ENCODE assay signal across 8 cellular contexts in the genomic region with DNA sequence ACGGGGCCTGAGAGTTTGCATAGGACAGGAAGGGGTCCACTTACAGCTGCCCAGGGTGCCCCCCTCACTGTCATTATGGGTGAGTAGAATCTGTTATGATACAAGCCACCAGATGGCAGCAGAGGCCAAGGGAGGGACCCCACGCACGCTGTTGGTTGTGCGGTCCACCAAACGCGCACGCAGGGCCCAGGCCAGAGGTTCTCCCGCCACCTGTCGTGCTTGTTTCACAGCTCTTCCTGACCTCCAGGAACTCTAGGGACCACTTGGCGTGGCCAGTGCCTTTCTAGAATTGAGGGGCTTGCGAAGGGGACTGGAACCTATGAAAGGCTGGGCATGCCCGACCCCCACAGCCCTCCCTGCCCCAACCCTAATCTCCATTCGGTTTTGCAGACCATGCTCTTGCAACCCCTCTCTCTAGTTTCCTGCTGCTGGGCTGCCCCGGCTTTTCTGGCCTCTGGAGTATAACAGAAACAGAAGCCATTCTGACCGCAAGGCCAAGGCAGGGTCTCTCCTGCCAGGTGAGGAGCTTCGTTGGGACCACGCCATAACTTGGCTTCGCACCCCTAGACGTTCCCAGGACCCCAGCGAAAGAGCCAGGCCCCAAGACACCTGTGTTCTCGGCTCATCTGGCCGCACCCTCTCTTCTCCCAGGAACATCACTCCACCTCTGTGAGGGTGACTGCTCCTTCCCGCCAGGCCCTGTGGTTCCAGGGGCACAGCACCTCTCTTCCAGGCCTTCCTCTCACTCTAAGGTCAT. TPM values are rescaled to one million over a fixed set of nuclear protein-coding genes. Genes with fewer than 3 reads are reported as not detected.
DNase-seq lines count a peak whose midpoint lies in the region; ATAC-seq and TF ChIP-seq lines count a peak whose summit lies in the region.

No MANE protein-coding gene starts in this region.

- peak in 4 of 5 donors; percentile 11 to 49 (median 26) for DNase-seq in CD8-positive, alpha-beta memory T cell
- peak; percentile 36 for DNase-seq in NOMO-1 treated with DMSO at 0.1 percent for 48 hours (lab: John Stamatoyannopoulos, UW; ENCODE audit: unreplicated experiment)
- peak; percentile 59 to 62 for DNase-seq in activated T-cell treated with anti-CD3 and anti-CD28 coated beads, Interleukin-2, amount 50 U/mL, for 72 hours
- no peak for DNase-seq in foreskin keratinocyte
- DNase-seq in omental fat pad (ENCODE audit: low spot score) = no peak
- DNase-seq in upper lobe of right lung = peak; percentile 71

- CTCF ChIA-PET in CD8-positive, alpha-beta memory T cell (lab: Charles Lee) = interaction anchor here (0.5 to 2.1 kb wide), 8 partner anchors 9 to 375 kb away, joined by 3 to 5 read pairs (median 4); no protein-coding TSS in a partner anchor

- peaks cover 10 to 34% of the 10 kb centered on the region in 2 donors for H3K27me3 Mint-ChIP-seq in CD8-positive, alpha-beta memory T cell
- peaks cover 5% of the 10 kb centered on the region for H3K27me3 Mint-ChIP-seq in activated T-cell treated with anti-CD3 and anti-CD28 coated beads, Interleukin-2, amount 50 U/mL, for 72 hours (ENCODE audit: low read depth)

- no peak overlapping the region for H3K27ac Mint-ChIP-seq in CD8-positive, alpha-beta memory T cell
- no peak overlapping the region for H3K27ac Mint-ChIP-seq in activated T-cell treated with anti-CD3 and anti-CD28 coated beads, Interleukin-2, amount 50 U/mL, for 72 hours

- no peaks in the 10 kb centered on the region for H3K4me1 ChIP-seq in CD8-positive, alpha-beta memory T cell (ENCODE audit: insufficient read depth, low read length)
- H3K4me1 ChIP-seq in foreskin keratinocyte (no peaks in the 10 kb centered on the region), upper lobe of right lung (peaks cover 4% of the 10 kb centered on the region)

- H3K27me3 ChIP-seq in CD8-positive, alpha-beta memory T cell (ENCODE audit: insufficient read depth, low read length, poor library complexity, severe bottlenecking) = peaks cover 15% of the 10 kb centered on the region
- H3K27me3 ChIP-seq in foreskin keratinocyte (peaks cover 10% of the 10 kb centered on the region), upper lobe of right lung (no peaks in the 10 kb centered on the region)

- TF ChIP-seq CTCF in foreskin keratinocyte (conservative IDR thresholded peaks at IDR 0.05) = peak; percentile 84
- peak in 1 of 3 donors; percentile 82 for TF ChIP-seq CTCF in omental fat pad (IDR thresholded peaks at IDR 0.05)
- TF ChIP-seq CTCF in upper lobe of right lung (IDR thresholded peaks at IDR 0.05) = peak; percentile 76

- POLR2A ChIA-PET in CD8-positive, alpha-beta memory T cell (lab: Charles Lee) = no interaction called here

- peak; percentile 49 for ATAC-seq in HG03432 (IDR thresholded peaks at IDR 0.05; ENCODE audit: unreplicated experiment)
- peak; percentile 68 to 69 for ATAC-seq in activated T-cell treated with anti-CD3 and anti-CD28 coated beads, Interleukin-2, amount 50 U/mL, for 72 hours (replicated peaks in 1 of 2)
- ATAC-seq in foreskin keratinocyte = peak; percentile 39
- peak; percentile 31 for ATAC-seq in omental fat pad (ENCODE audit: low FRiP score)
- ATAC-seq in upper lobe of right lung = peak; percentile 69
- ATAC-seq in HG03354 (IDR thresholded peaks at IDR 0.05; ENCODE audit: poor library complexity, severe bottlenecking, unreplicated experiment) = no peak

- no peaks in the 10 kb centered on the region for H3K4me1 Mint-ChIP-seq in CD8-positive, alpha-beta memory T cell
- H3K4me1 Mint-ChIP-seq in activated T-cell treated with anti-CD3 and anti-CD28 coated beads, Interleukin-2, amount 50 U/mL, for 72 hours (ENCODE audit: low read depth) = no peaks in the 10 kb centered on the region

- no peaks in the 10 kb centered on the region for H3K9me3 Mint-ChIP-seq in CD8-positive, alpha-beta memory T cell
- H3K9me3 Mint-ChIP-seq in activated T-cell treated with anti-CD3 and anti-CD28 coated beads, Interleukin-2, amount 50 U/mL, for 72 hours = no peaks in the 10 kb centered on the region

- intact Hi-C loops in upper lobe of right lung (cut with DNase I) = no loop called here

- H3K36me3 Mint-ChIP-seq in CD8-positive, alpha-beta memory T cell = no peaks in the 10 kb centered on the region
- H3K36me3 Mint-ChIP-seq in activated T-cell treated with anti-CD3 and anti-CD28 coated beads, Interleukin-2, amount 50 U/mL, for 72 hours (ENCODE audit: insufficient read depth in 2 of 2) = no peaks in the 10 kb centered on the region

- no peaks in the 10 kb centered on the region for H3K9me3 ChIP-seq in CD8-positive, alpha-beta memory T cell (ENCODE audit: low read length)
- no peaks in the 10 kb centered on the region for H3K9me3 ChIP-seq in upper lobe of right lung

- no peaks in the 10 kb centered on the region for H3K36me3 ChIP-seq in CD8-positive, alpha-beta memory T cell (ENCODE audit: insufficient read depth, low read length)
- no peaks in the 10 kb centered on the region for H3K36me3 ChIP-seq in upper lobe of right lung

- H3K4me3 ChIP-seq in CD8-positive, alpha-beta memory T cell (ENCODE audit: low read length) = no peak overlapping the region
- H3K4me3 ChIP-seq in upper lobe of right lung = no peak overlapping the region

- no peak overlapping the region for H3K27ac ChIP-seq in CD8-positive, alpha-beta memory T cell (ENCODE audit: low read depth, low read length)
- no peak overlapping the region for H3K27ac ChIP-seq in foreskin keratinocyte
- H3K27ac ChIP-seq in upper lobe of right lung = no peak overlapping the region

- H3K4me3 Mint-ChIP-seq in CD8-positive, alpha-beta memory T cell = peak overlapping the region in 1 of 7 donors; percentile 2
- H3K4me3 Mint-ChIP-seq in activated T-cell treated with anti-CD3 and anti-CD28 coated beads, Interleukin-2, amount 50 U/mL, for 72 hours = no peak overlapping the region

RNA-seq across cellular contexts. Expression of gene ALDH1L1, which starts 46.0 kb away (rescaled TPM):
- not detected for total RNA-seq in CD8-positive, alpha-beta memory T cell
- not detected for polyA plus RNA-seq in CD8-positive, alpha-beta memory T cell
- under 1 TPM; 0.21 to 0.48 TPM for total RNA-seq in activated T-cell treated with anti-CD3 and anti-CD28 coated beads, Interleukin-2, amount 50 U/mL, for 72 hours
- total RNA-seq in foreskin keratinocyte = 0.68 and 1.7 TPM in 2 replicates
- polyA plus RNA-seq in foreskin keratinocyte = 0.49 and 1.3 TPM in 2 replicates
- 100 to 1,000 TPM; 125 to 176 (median 150) TPM for total RNA-seq in omental fat pad
- 3.3 TPM for total RNA-seq in upper lobe of right lung

RNA-seq across cellular contexts. Expression of gene SLC41A3, which starts 50.5 kb away (rescaled TPM):
- 10 to 100 TPM; 25.8 TPM for total RNA-seq in CD8-positive, alpha-beta memory T cell
- 28.0 TPM for polyA plus RNA-seq in CD8-positive, alpha-beta memory T cell
- 10 to 100 TPM; 32.3 to 34.5 TPM for total RNA-seq in activated T-cell treated with anti-CD3 and anti-CD28 coated beads, Interleukin-2, amount 50 U/mL, for 72 hours
- total RNA-seq in foreskin keratinocyte = 28.8 and 29.4 TPM in 2 replicates
- polyA plus RNA-seq in foreskin keratinocyte = 28.1 and 29.1 TPM in 2 replicates
- total RNA-seq in omental fat pad = 10 to 100 TPM; 34.5 to 62.3 (median 37.9) TPM
- 30.8 TPM for total RNA-seq in upper lobe of right lung

Comparison
In these comparisons a context has a peak if more than half of its experiments do, and no peak if none do; other contexts are left out.
1. DNase-seq: peak in CD8-positive, alpha-beta memory T cell (4 of 5), NOMO-1 treated with DMSO at 0.1 percent for 48 hours (single experiment), activated T-cell treated with anti-CD3 and anti-CD28 coated beads, Interleukin-2, amount 50 U/mL, for 72 hours (2 of 2) and upper lobe of right lung (single experiment); none in foreskin keratinocyte (0 of 2) and omental fat pad (single experiment).
2. RNA of gene ALDH1L1, which starts 46.0 kb away (total RNA-seq): 125 to 176 TPM in omental fat pad; 3.3 TPM in upper lobe of right lung (single experiment), 0.68 to 1.7 TPM in foreskin keratinocyte, 0.21 to 0.48 TPM in activated T-cell treated with anti-CD3 and anti-CD28 coated beads, Interleukin-2, amount 50 U/mL, for 72 hours and not detected in CD8-positive, alpha-beta memory T cell; every median in the first group is over 10 times any median in the second.